Comparison of ENCODE assay signal across 1 cellular context in genomic region chr19:40567750-40568494, GRCh38.
TF ChIP-seq lines count a peak whose summit lies in the region.

No MANE protein-coding gene starts in this region.

TF ChIP-seq in WTC11, 78 proteins besides CTCF, POLR2A, EP300 and RAD21 (continued from another document):
- TF ChIP-seq ZNF416 (CRISPR knock-in tag; IDR thresholded peaks at IDR 0.05) (no peak), E2F1 (CRISPR knock-in tag; IDR thresholded peaks at IDR 0.05) (no peak), ZNF281 (CRISPR knock-in tag; IDR thresholded peaks at IDR 0.05) (no peak), CBFB (CRISPR knock-in tag; IDR thresholded peaks at IDR 0.05; ENCODE audit: low read depth) (no peak), USF2 (CRISPR knock-in tag; IDR thresholded peaks at IDR 0.05) (peak; percentile 48), SP1 (CRISPR knock-in tag; conservative IDR thresholded peaks at IDR 0.05) (no peak), NFYB (CRISPR knock-in tag; conservative IDR thresholded peaks at IDR 0.05; ENCODE audit: low read depth) (no peak), ZNF121 (CRISPR knock-in tag; IDR thresholded peaks at IDR 0.05) (no peak), TCF7 (CRISPR knock-in tag; IDR thresholded peaks at IDR 0.05; ENCODE audit: low read depth) (no peak), ZNF232 (CRISPR knock-in tag; IDR thresholded peaks at IDR 0.05) (no peak), ZNF219 (CRISPR knock-in tag; IDR thresholded peaks at IDR 0.05; ENCODE audit: borderline replicate concordance) (no peak), JAZF1 (CRISPR knock-in tag; IDR thresholded peaks at IDR 0.05) (no peak), MAX (CRISPR knock-in tag; IDR thresholded peaks at IDR 0.05) (no peak), FOXK1 (CRISPR knock-in tag; IDR thresholded peaks at IDR 0.05) (no peak), GTF2I (CRISPR knock-in tag; conservative IDR thresholded peaks at IDR 0.05) (peak; percentile 66; the same call in 1 of the 2 replicates), NR3C1 (CRISPR knock-in tag; conservative IDR thresholded peaks at IDR 0.05; ENCODE audit: low read depth) (0 out of 2 replicates have a peak, but pooled peaks have one; percentile 48), AFF4 (CRISPR knock-in tag; IDR thresholded peaks at IDR 0.05; ENCODE audit: borderline replicate concordance) (no peak), SMAD3 (CRISPR knock-in tag; IDR thresholded peaks at IDR 0.05; ENCODE audit: borderline replicate concordance) (no peak), FOXP1 (CRISPR knock-in tag; IDR thresholded peaks at IDR 0.05; ENCODE audit: borderline replicate concordance) (no peak), RELA (CRISPR knock-in tag; IDR thresholded peaks at IDR 0.05; ENCODE audit: borderline replicate concordance) (no peak), ZNF263 (CRISPR knock-in tag; IDR thresholded peaks at IDR 0.05; ENCODE audit: low read depth) (no peak), SOX15 (CRISPR knock-in tag; IDR thresholded peaks at IDR 0.05) (no peak), USF1 (CRISPR knock-in tag; IDR thresholded peaks at IDR 0.05) (no peak), ZMAT4 (CRISPR knock-in tag; IDR thresholded peaks at IDR 0.05) (no peak), ZBTB21 (CRISPR knock-in tag; IDR thresholded peaks at IDR 0.05; ENCODE audit: borderline replicate concordance) (no peak), ARID4B (CRISPR knock-in tag; IDR thresholded peaks at IDR 0.05; ENCODE audit: borderline replicate concordance) (no peak), ZNF425 (CRISPR knock-in tag; conservative IDR thresholded peaks at IDR 0.05) (no peak), MXD4 (CRISPR knock-in tag; IDR thresholded peaks at IDR 0.05; ENCODE audit: borderline replicate concordance) (no peak), FOXJ3 (CRISPR knock-in tag; IDR thresholded peaks at IDR 0.05; ENCODE audit: borderline replicate concordance) (no peak), TEAD1 (CRISPR knock-in tag; IDR thresholded peaks at IDR 0.05) (no peak), E2F5 (CRISPR knock-in tag; IDR thresholded peaks at IDR 0.05) (peak; percentile 46; the same call in 1 of the 2 replicates), NR1H2 (CRISPR knock-in tag; IDR thresholded peaks at IDR 0.05) (no peak), GABPB1 (CRISPR knock-in tag; IDR thresholded peaks at IDR 0.05) (no peak), ELF4 (CRISPR knock-in tag; IDR thresholded peaks at IDR 0.05; ENCODE audit: low read depth) (no peak), ATF1 (CRISPR knock-in tag; IDR thresholded peaks at IDR 0.05) (no peak)
